In genomic region chr5:113292535-113292934, GRCh38 we compare ENCODE assay signal across 10 cellular contexts.
DNase-seq lines count a peak whose midpoint lies in the region; ATAC-seq, FAIRE-seq and TF ChIP-seq lines count a peak whose summit lies in the region.
"Had no signal": no experiment of that assay in that cellular context is flagged by ENCODE, and none has a peak within 500 bp of the region (broad histone marks: within the 10 kb centered on the region; RNA-seq: fewer than 3 reads in every experiment).

No MANE protein-coding gene starts in this region.

- H3K9me3 ChIP-seq in astrocyte (ENCODE audit: insufficient read depth, low read depth, low read length) (no peaks in the 10 kb centered on the region), iPS-18c (ENCODE audit: control insufficient read depth, insufficient read depth, low read length) (no peaks in the 10 kb centered on the region), SK-N-SH (no peaks in the 10 kb centered on the region)

- POLR2A ChIA-PET in activated CD4-positive, alpha-beta T cell treated with anti-CD3 and anti-CD28 coated beads, Interleukin-2, amount 10 ng/mL, durations not matched to agents 7 days and 5 days (lab: Charles Lee) = no interaction called here
- POLR2A ChIA-PET in SK-N-SH (lab: Yijun Ruan, JAX) = interaction anchor here (1.0 kb wide), 1 partner anchor 167 kb away, joined by 3 read pairs; no protein-coding TSS in a partner anchor

- H3K79me2 ChIP-seq in astrocyte (ENCODE audit: insufficient read depth, low read length) (peaks cover 49% of the 10 kb centered on the region), SK-N-SH (ENCODE audit: insufficient read depth) (no peaks in the 10 kb centered on the region)

- peaks cover 14% of the 10 kb centered on the region for H3K4me1 ChIP-seq in astrocyte (ENCODE audit: insufficient read depth, low read length)
- peaks cover 0 to 14% of the 10 kb centered on the region in 2 experiments; a peak in 2 of 4 replicates for H3K4me1 ChIP-seq in SK-N-SH (ENCODE audit: control insufficient read depth in 1 of 2, insufficient read depth in 2 of 2, low read depth in 1 of 2, low read length in 1 of 2)

- no peaks in the 10 kb centered on the region for H3K36me3 Mint-ChIP-seq in activated CD4-positive, alpha-beta T cell treated with anti-CD3 and anti-CD28 coated beads, Interleukin-2, amount 10 ng/mL, durations not matched to agents 7 days and 5 days (ENCODE audit: low read depth)
- H3K36me3 Mint-ChIP-seq in astrocyte (ENCODE audit: low read depth, unreplicated experiment) = peaks cover 3% of the 10 kb centered on the region
- no peaks in the 10 kb centered on the region for H3K36me3 Mint-ChIP-seq in stimulated activated effector memory CD8-positive, alpha-beta T cell treated with anti-CD3 and anti-CD28 coated beads, Interleukin-12 subunit alpha, Interleukin-12 subunit beta, amount 100 ng/mL, for 72 hours

- H3F3A ChIP-seq in SK-N-SH (replicated peaks; ENCODE audit: insufficient read depth) = no peaks in the 10 kb centered on the region

- ATAC-seq in stimulated activated effector memory CD8-positive, alpha-beta T cell treated with anti-CD3 and anti-CD28 coated beads, Interleukin-12 subunit alpha, Interleukin-12 subunit beta, amount 100 ng/mL, for 72 hours = no peak
- ATAC-seq in sciatic nerve = no peak

- H3K4me2 ChIP-seq in astrocyte (ENCODE audit: low read length) (peak overlapping the region; percentile 94), SK-N-SH (no peak overlapping the region)

- H3K36me3 ChIP-seq in astrocyte (ENCODE audit: insufficient read depth, low read length) (no peaks in the 10 kb centered on the region), SK-N-SH (replicated peaks in 1 of 2; ENCODE audit: control insufficient read depth in 1 of 2, insufficient read depth in 2 of 2, low read length in 1 of 2) (no peaks in the 10 kb centered on the region)

- intact Hi-C loops in sciatic nerve (cut with DNase I) = no loop called here

- DNase-seq in activated CD4-positive, alpha-beta T cell treated with anti-CD3 and anti-CD28 coated beads, Interleukin-2, amount 10 ng/mL, durations not matched to agents 7 days and 5 days = no peak
- no peak for DNase-seq in activated CD4-positive, alpha-beta T cell treated with anti-CD3 and anti-CD28 coated beads, Interleukin-2, amount 50 U/mL, for 1 hour
- DNase-seq in astrocyte (ENCODE audit: low read depth) = no peak
- no peak for DNase-seq in stimulated activated effector memory CD8-positive, alpha-beta T cell treated with anti-CD3 and anti-CD28 coated beads, Interleukin-12 subunit alpha, Interleukin-12 subunit beta, amount 100 ng/mL, for 72 hours (ENCODE audit: low spot score in 2 of 2)
- DNase-seq in SK-N-SH = no peak
- DNase-seq in sciatic nerve (ENCODE audit: low spot score) = no peak
- no peak for DNase-seq in KBM-7
- DNase-seq: NCI-H1105, SHP77 treated with DMSO at 0.1 percent for 48 hours had no signal

- H3K27me3 Mint-ChIP-seq in activated CD4-positive, alpha-beta T cell treated with anti-CD3 and anti-CD28 coated beads, Interleukin-2, amount 10 ng/mL, durations not matched to agents 7 days and 5 days = peaks cover 60% of the 10 kb centered on the region
- H3K27me3 Mint-ChIP-seq in astrocyte (ENCODE audit: low read depth, unreplicated experiment) = no peaks in the 10 kb centered on the region

- H3K27me3 ChIP-seq in astrocyte (ENCODE audit: insufficient read depth, low read length) (no peaks in the 10 kb centered on the region), SK-N-SH (ENCODE audit: insufficient read depth) (peaks cover 9% of the 10 kb centered on the region; the same call in 1 of the 2 replicates)

- no peaks in the 10 kb centered on the region for H3K9me2 ChIP-seq in SK-N-SH

- CTCF ChIA-PET in activated CD4-positive, alpha-beta T cell treated with anti-CD3 and anti-CD28 coated beads, Interleukin-2, amount 10 ng/mL, durations not matched to agents 7 days and 5 days (lab: Charles Lee) = interaction anchor here (0.5 kb wide), 1 partner anchor 288 kb away, joined by 3 read pairs; no protein-coding TSS in a partner anchor
- CTCF ChIA-PET in SK-N-SH (lab: Yijun Ruan, JAX) = interaction anchor here (0.7 to 1.0 kb wide), 2 partner anchors 82 to 296 kb away, joined by 3 read pairs; no protein-coding TSS in a partner anchor

- H4K20me1 ChIP-seq in astrocyte (ENCODE audit: insufficient read depth, low read length) (peaks cover 46% of the 10 kb centered on the region), SK-N-SH (ENCODE audit: insufficient read depth) (no peaks in the 10 kb centered on the region)

- H3K4me3 ChIP-seq in astrocyte (ENCODE audit: insufficient read depth, low read depth, low read length) (peak overlapping the region; percentile 91), iPS-18c (ENCODE audit: insufficient read depth, low read depth, low read length) (peak overlapping the region; percentile 79; the same call in 1 of the 2 replicates), SK-N-SH (ENCODE audit: low read depth in 2 of 2, low read length in 1 of 2) (peak overlapping the region in 1 of 2 experiments; percentile 70; a peak in 1 of 4 replicates)

- no peak overlapping the region for H2AFZ ChIP-seq in astrocyte (ENCODE audit: low read depth, low read length)
- H2AFZ ChIP-seq in SK-N-SH (ENCODE audit: low read depth) = no peak overlapping the region

- H3K9ac ChIP-seq in astrocyte (ENCODE audit: low read length) (peak overlapping the region; percentile 88), SK-N-SH (no peak overlapping the region)

- no peaks in the 10 kb centered on the region for H3K9me3 Mint-ChIP-seq in activated CD4-positive, alpha-beta T cell treated with anti-CD3 and anti-CD28 coated beads, Interleukin-2, amount 10 ng/mL, durations not matched to agents 7 days and 5 days
- H3K9me3 Mint-ChIP-seq in astrocyte (ENCODE audit: unreplicated experiment) = no peaks in the 10 kb centered on the region
- H3K9me3 Mint-ChIP-seq in stimulated activated effector memory CD8-positive, alpha-beta T cell treated with anti-CD3 and anti-CD28 coated beads, Interleukin-12 subunit alpha, Interleukin-12 subunit beta, amount 100 ng/mL, for 72 hours = no peaks in the 10 kb centered on the region

- no peak for FAIRE-seq in astrocyte (lab: Jason Lieb, UNC)

- H3K4me3 Mint-ChIP-seq in activated CD4-positive, alpha-beta T cell treated with anti-CD3 and anti-CD28 coated beads, Interleukin-2, amount 10 ng/mL, durations not matched to agents 7 days and 5 days = peak overlapping the region; percentile 88
- H3K4me3 Mint-ChIP-seq in astrocyte (ENCODE audit: unreplicated experiment) = peak overlapping the region; percentile 97
- H3K4me3 Mint-ChIP-seq in stimulated activated effector memory CD8-positive, alpha-beta T cell treated with anti-CD3 and anti-CD28 coated beads, Interleukin-12 subunit alpha, Interleukin-12 subunit beta, amount 100 ng/mL, for 72 hours = peak overlapping the region; percentile 81

- 80% methylated on average over 4 of the region's 4 CpGs for WGBS in SK-N-SH (ENCODE audit: low lambda C conversion rate)

- TF ChIP-seq RAD21 in SK-N-SH (IDR thresholded peaks at IDR 0.05; ENCODE audit: low read length) = no peak

- TF ChIP-seq CTCF in astrocyte (IDR thresholded peaks at IDR 0.05; ENCODE audit: insufficient read depth, low read depth, low read length) (no peak), SK-N-SH (IDR thresholded peaks at IDR 0.05) (no peak)

- in situ Hi-C loops in KBM-7 (cut with MboI; ENCODE audit: low pct_unique_long_range_greater_than_20kb, low sequenced_read_pairs) = no loop called here

- no peak overlapping the region for H3K27ac Mint-ChIP-seq in activated CD4-positive, alpha-beta T cell treated with anti-CD3 and anti-CD28 coated beads, Interleukin-2, amount 10 ng/mL, durations not matched to agents 7 days and 5 days
- no peak overlapping the region for H3K27ac Mint-ChIP-seq in astrocyte (ENCODE audit: unreplicated experiment)
- H3K27ac Mint-ChIP-seq in stimulated activated effector memory CD8-positive, alpha-beta T cell treated with anti-CD3 and anti-CD28 coated beads, Interleukin-12 subunit alpha, Interleukin-12 subunit beta, amount 100 ng/mL, for 72 hours = no peak overlapping the region

- H3K4me1 Mint-ChIP-seq in activated CD4-positive, alpha-beta T cell treated with anti-CD3 and anti-CD28 coated beads, Interleukin-2, amount 10 ng/mL, durations not matched to agents 7 days and 5 days = peaks cover 19% of the 10 kb centered on the region
- peaks cover 24% of the 10 kb centered on the region for H3K4me1 Mint-ChIP-seq in astrocyte (ENCODE audit: low read depth, unreplicated experiment)
- H3K4me1 Mint-ChIP-seq in stimulated activated effector memory CD8-positive, alpha-beta T cell treated with anti-CD3 and anti-CD28 coated beads, Interleukin-12 subunit alpha, Interleukin-12 subunit beta, amount 100 ng/mL, for 72 hours = peaks cover 16% of the 10 kb centered on the region

- no peak for TF ChIP-seq EP300 in SK-N-SH (IDR thresholded peaks at IDR 0.05; ENCODE audit: borderline replicate concordance in 1 of 2, low read depth in 1 of 2, low read length in 1 of 2)

- H3K27ac ChIP-seq in astrocyte (ENCODE audit: low read depth, low read length) (no peak overlapping the region), SK-N-SH (ENCODE audit: low read depth in 2 of 2, low read length in 1 of 2) (no peak overlapping the region; a peak in 1 of 4 replicates)

TF ChIP-seq in SK-N-SH, 30 proteins besides CTCF, POLR2A, EP300 and RAD21 (continues in another document):
- TF ChIP-seq SMC3 (IDR thresholded peaks at IDR 0.05; ENCODE audit: low read depth, low read length) (no peak), RCOR1 (IDR thresholded peaks at IDR 0.05; ENCODE audit: low read length) (no peak), IRF3 (IDR thresholded peaks at IDR 0.05; ENCODE audit: low read depth, low read length) (no peak)
